32 cellular contexts compared by ENCODE assay signal in genomic region chr1:242877229-242877628, GRCh38.
"Had no signal": no experiment of that assay in that cellular context is flagged by ENCODE, and none has a peak within 500 bp of the region (broad histone marks: within the 10 kb centered on the region; RNA-seq: fewer than 3 reads in every experiment).

No MANE protein-coding gene starts in this region.

- DNase-seq: activated CD4-positive, alpha-beta T cell treated with anti-CD3 and anti-CD28 coated beads for 36 hours; activated CD4-positive, alpha-beta T cell treated with anti-CD3 and anti-CD28 coated beads, Interleukin-2, amount 10 ng/mL, durations not matched to agents 7 days and 5 days; activated CD4-positive, alpha-beta T cell treated with anti-CD3 and anti-CD28 coated beads, Interleukin-2, amount 50 U/mL, for 48 hours; activated CD8-positive, alpha-beta memory T cell treated with anti-CD3 and anti-CD28 coated beads for 24 hours; activated CD8-positive, alpha-beta memory T cell treated with anti-CD3 and anti-CD28 coated beads, Interleukin-2, amount 10 ng/mL, durations not matched to agents 7 days and 5 days; activated CD8-positive, alpha-beta memory T cell treated with anti-CD3 and anti-CD28 coated beads, Interleukin-2, amount 50 U/mL, for 48 hours; activated effector memory CD4-positive, alpha-beta T cell treated with anti-CD3 and anti-CD28 coated beads, Interleukin-2, amount 50 U/mL, for 16 hours; activated naive CD4-positive, alpha-beta T cell; activated naive CD4-positive, alpha-beta T cell treated with anti-CD3 and anti-CD28 coated beads, Interleukin-2, amount 50 U/mL, for 16 hours; activated naive CD8-positive, alpha-beta T cell treated with anti-CD3 and anti-CD28 coated beads for 36 hours; activated T-cell treated with anti-CD3 and anti-CD28 coated beads, Interleukin-2, amount 50 U/mL, for 48 hours; amniotic stem cell; aorta; brain microvascular endothelial cell; IMR-90; Karpas-422; KBM-7; NCI-H1105; NCI-H1417 treated with DMSO at 0.1 percent for 48 hours; NCI-H187 treated with DMSO at 0.1 percent for 48 hours; NCI-H2081; NCI-H2171 treated with DMSO at 0.1 percent for 48 hours; NCI-H345; NCI-H524 treated with DMSO at 0.1 percent for 48 hours; PC-3; Peyer's patch; SHP77; SJCRH30; SK-N-SH had no signal

- H3K27me3 ChIP-seq: brain microvascular endothelial cell, Peyer's patch, SJCRH30 had no signal

- H3K27ac ChIP-seq: brain microvascular endothelial cell, Peyer's patch, RWPE1, SJCRH30 had no signal

- ATAC-seq: activated CD4-positive, alpha-beta T cell treated with anti-CD3 and anti-CD28 coated beads for 36 hours; activated CD8-positive, alpha-beta memory T cell treated with anti-CD3 and anti-CD28 coated beads, Interleukin-2, amount 10 ng/mL, durations not matched to agents 7 days and 5 days; PC-3 had no signal

- H3K9me3 ChIP-seq: Peyer's patch, SJCRH30, SK-N-SH had no signal

- H3K36me3 Mint-ChIP-seq: activated CD8-positive, alpha-beta memory T cell treated with anti-CD3 and anti-CD28 coated beads, Interleukin-2, amount 10 ng/mL, durations not matched to agents 7 days and 5 days; activated naive CD8-positive, alpha-beta T cell treated with anti-CD3 and anti-CD28 coated beads for 36 hours had no signal

- H3K4me3 Mint-ChIP-seq: activated CD4-positive, alpha-beta T cell treated with anti-CD3 and anti-CD28 coated beads for 36 hours; activated CD4-positive, alpha-beta T cell treated with anti-CD3 and anti-CD28 coated beads, Interleukin-2, amount 10 ng/mL, durations not matched to agents 7 days and 5 days; activated CD8-positive, alpha-beta memory T cell treated with anti-CD3 and anti-CD28 coated beads, Interleukin-2, amount 10 ng/mL, durations not matched to agents 7 days and 5 days; activated naive CD8-positive, alpha-beta T cell treated with anti-CD3 and anti-CD28 coated beads for 36 hours; T-helper 1 cell treated with Interleukin-12 subunit alpha and Interleukin-12 subunit beta and Interleukin-4 antibody, amounts not matched to agents 30 μg/mL and 1 μg/mL, for 36 hours; T-helper 2 cell treated with Interferon-gamma antibody and Interleukin-4, amounts not matched to agents 5 μg/mL and 100 μg/mL, for 36 hours had no signal

- H3K9ac ChIP-seq: SK-N-SH had no signal

- H3K27ac Mint-ChIP-seq: activated CD4-positive, alpha-beta T cell treated with anti-CD3 and anti-CD28 coated beads for 36 hours; activated CD4-positive, alpha-beta T cell treated with anti-CD3 and anti-CD28 coated beads, Interleukin-2, amount 10 ng/mL, durations not matched to agents 7 days and 5 days; activated CD8-positive, alpha-beta memory T cell treated with anti-CD3 and anti-CD28 coated beads, Interleukin-2, amount 10 ng/mL, durations not matched to agents 7 days and 5 days; activated naive CD8-positive, alpha-beta T cell treated with anti-CD3 and anti-CD28 coated beads for 36 hours; T-helper 1 cell treated with Interleukin-12 subunit alpha and Interleukin-12 subunit beta and Interleukin-4 antibody, amounts not matched to agents 30 μg/mL and 1 μg/mL, for 36 hours; T-helper 2 cell treated with Interferon-gamma antibody and Interleukin-4, amounts not matched to agents 5 μg/mL and 100 μg/mL, for 36 hours had no signal

- H3K4me1 ChIP-seq: Peyer's patch, SJCRH30 had no signal

- H3K4me1 Mint-ChIP-seq: activated CD4-positive, alpha-beta T cell treated with anti-CD3 and anti-CD28 coated beads for 36 hours; activated CD4-positive, alpha-beta T cell treated with anti-CD3 and anti-CD28 coated beads, Interleukin-2, amount 10 ng/mL, durations not matched to agents 7 days and 5 days; activated CD8-positive, alpha-beta memory T cell treated with anti-CD3 and anti-CD28 coated beads, Interleukin-2, amount 10 ng/mL, durations not matched to agents 7 days and 5 days; activated naive CD8-positive, alpha-beta T cell treated with anti-CD3 and anti-CD28 coated beads for 36 hours had no signal

- H3K27me3 Mint-ChIP-seq: activated CD4-positive, alpha-beta T cell treated with anti-CD3 and anti-CD28 coated beads, Interleukin-2, amount 10 ng/mL, durations not matched to agents 7 days and 5 days; activated CD8-positive, alpha-beta memory T cell treated with anti-CD3 and anti-CD28 coated beads, Interleukin-2, amount 10 ng/mL, durations not matched to agents 7 days and 5 days had no signal

- H3K36me3 ChIP-seq: brain microvascular endothelial cell, Peyer's patch, SJCRH30 had no signal

- H3K9me3 Mint-ChIP-seq: activated CD4-positive, alpha-beta T cell treated with anti-CD3 and anti-CD28 coated beads, Interleukin-2, amount 10 ng/mL, durations not matched to agents 7 days and 5 days; activated naive CD8-positive, alpha-beta T cell treated with anti-CD3 and anti-CD28 coated beads for 36 hours; T-helper 1 cell treated with Interleukin-12 subunit alpha and Interleukin-12 subunit beta and Interleukin-4 antibody, amounts not matched to agents 30 μg/mL and 1 μg/mL, for 36 hours; T-helper 2 cell treated with Interferon-gamma antibody and Interleukin-4, amounts not matched to agents 5 μg/mL and 100 μg/mL, for 36 hours had no signal

- H3K4me3 ChIP-seq: Peyer's patch, SJCRH30 had no signal
